ENCODE assay signal across 2 cellular contexts in the genomic region with DNA sequence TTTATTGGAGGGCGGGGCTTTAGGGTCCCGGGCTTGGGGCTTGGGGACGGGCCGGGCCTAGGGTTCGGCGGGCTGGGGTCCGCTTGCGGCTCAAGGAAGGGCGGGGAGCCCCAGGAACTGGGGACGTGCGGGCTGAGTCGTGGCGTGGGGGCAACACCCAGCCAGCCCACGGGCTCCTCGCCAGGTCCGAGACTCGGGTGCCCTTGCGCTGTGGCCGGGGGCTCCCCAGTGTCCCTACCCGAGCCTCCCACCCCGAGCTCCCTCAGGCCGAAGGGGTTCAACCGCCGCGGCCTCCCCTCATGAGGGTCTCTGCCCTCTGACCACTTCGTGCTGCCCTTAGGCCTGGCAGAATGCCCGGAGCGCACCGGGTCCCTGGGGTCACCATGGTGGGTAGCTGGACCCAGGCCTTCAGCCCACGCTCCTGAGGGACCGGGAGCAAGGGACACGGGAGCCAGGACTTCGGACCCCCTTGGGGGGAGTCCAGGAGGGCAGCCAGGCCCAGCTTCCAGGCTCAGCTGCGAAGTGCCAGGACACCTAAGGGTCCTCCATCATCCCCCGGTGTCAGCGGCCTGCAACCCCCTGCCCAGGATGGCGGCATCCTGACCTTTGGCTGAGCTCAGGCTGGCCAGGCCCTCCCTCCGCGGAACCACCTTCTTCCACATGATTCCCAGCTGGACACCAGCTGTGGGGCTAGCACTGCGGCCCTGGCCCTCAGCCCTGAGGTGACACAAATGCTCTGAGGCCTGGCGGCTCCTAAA.
TF ChIP-seq lines count a peak whose summit lies in the region.

No MANE protein-coding gene starts in this region.

TF ChIP-seq in HepG2, 621 proteins besides CTCF, POLR2A, EP300 and RAD21 (continues in another document):
- TF ChIP-seq ZNF746 (CRISPR knock-in tag; IDR thresholded peaks at IDR 0.05) (no peak), ZNF670 (CRISPR knock-in tag; IDR thresholded peaks at IDR 0.05; ENCODE audit: borderline replicate concordance) (0 out of 2 replicates have a peak, but pooled peaks have one; percentile 44), SP2 (CRISPR knock-in tag; IDR thresholded peaks at IDR 0.05) (no peak), MED8 (CRISPR knock-in tag; IDR thresholded peaks at IDR 0.05; ENCODE audit: insufficient replicate concordance) (no peak), TBP (CRISPR knock-in tag; IDR thresholded peaks at IDR 0.05) (no peak), FOSL1 (CRISPR knock-in tag; IDR thresholded peaks at IDR 0.05; ENCODE audit: borderline replicate concordance) (no peak), ZC3H4 (CRISPR knock-in tag; IDR thresholded peaks at IDR 0.05; ENCODE audit: borderline replicate concordance) (no peak), HDAC1 (CRISPR knock-in tag; IDR thresholded peaks at IDR 0.05) (peak; percentile 82), ZNF792 (CRISPR knock-in tag; IDR thresholded peaks at IDR 0.05) (no peak), SRF (IDR thresholded peaks at IDR 0.05; ENCODE audit: low read depth, low read length) (no peak), ZNF329 (CRISPR knock-in tag; IDR thresholded peaks at IDR 0.05; ENCODE audit: low read depth) (no peak), ARHGAP35 (CRISPR knock-in tag; IDR thresholded peaks at IDR 0.05; ENCODE audit: borderline replicate concordance) (0 out of 2 replicates have a peak, but pooled peaks have one; percentile 42), ZNF207 (IDR thresholded peaks at IDR 0.05; ENCODE audit: borderline replicate concordance) (no peak), ZNF234 (CRISPR knock-in tag; conservative IDR thresholded peaks at IDR 0.05) (no peak), MIER2 (CRISPR knock-in tag; IDR thresholded peaks at IDR 0.05) (no peak), SMAD9 (CRISPR knock-in tag; IDR thresholded peaks at IDR 0.05) (no peak), YEATS4 (CRISPR knock-in tag; IDR thresholded peaks at IDR 0.05; ENCODE audit: borderline replicate concordance) (peak; percentile 63; the same call in 1 of the 2 replicates), ZNF136 (CRISPR knock-in tag; IDR thresholded peaks at IDR 0.05; ENCODE audit: low read depth) (no peak), HES4 (CRISPR knock-in tag; IDR thresholded peaks at IDR 0.05; ENCODE audit: borderline replicate concordance) (no peak), ZSCAN21 (CRISPR knock-in tag; IDR thresholded peaks at IDR 0.05; ENCODE audit: borderline replicate concordance) (0 out of 2 replicates have a peak, but pooled peaks have one; percentile 73)
- TF ChIP-seq, protein P1, sequence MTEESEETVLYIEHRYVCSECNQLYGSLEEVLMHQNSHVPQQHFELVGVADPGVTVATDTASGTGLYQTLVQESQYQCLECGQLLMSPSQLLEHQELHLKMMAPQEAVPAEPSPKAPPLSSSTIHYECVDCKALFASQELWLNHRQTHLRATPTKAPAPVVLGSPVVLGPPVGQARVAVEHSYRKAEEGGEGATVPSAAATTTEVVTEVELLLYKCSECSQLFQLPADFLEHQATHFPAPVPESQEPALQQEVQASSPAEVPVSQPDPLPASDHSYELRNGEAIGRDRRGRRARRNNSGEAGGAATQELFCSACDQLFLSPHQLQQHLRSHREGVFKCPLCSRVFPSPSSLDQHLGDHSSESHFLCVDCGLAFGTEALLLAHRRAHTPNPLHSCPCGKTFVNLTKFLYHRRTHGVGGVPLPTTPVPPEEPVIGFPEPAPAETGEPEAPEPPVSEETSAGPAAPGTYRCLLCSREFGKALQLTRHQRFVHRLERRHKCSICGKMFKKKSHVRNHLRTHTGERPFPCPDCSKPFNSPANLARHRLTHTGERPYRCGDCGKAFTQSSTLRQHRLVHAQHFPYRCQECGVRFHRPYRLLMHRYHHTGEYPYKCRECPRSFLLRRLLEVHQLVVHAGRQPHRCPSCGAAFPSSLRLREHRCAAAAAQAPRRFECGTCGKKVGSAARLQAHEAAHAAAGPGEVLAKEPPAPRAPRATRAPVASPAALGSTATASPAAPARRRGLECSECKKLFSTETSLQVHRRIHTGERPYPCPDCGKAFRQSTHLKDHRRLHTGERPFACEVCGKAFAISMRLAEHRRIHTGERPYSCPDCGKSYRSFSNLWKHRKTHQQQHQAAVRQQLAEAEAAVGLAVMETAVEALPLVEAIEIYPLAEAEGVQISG (CRISPR knock-in tag; IDR thresholded peaks at IDR 0.05), result no peak
- TF ChIP-seq, protein P2, sequence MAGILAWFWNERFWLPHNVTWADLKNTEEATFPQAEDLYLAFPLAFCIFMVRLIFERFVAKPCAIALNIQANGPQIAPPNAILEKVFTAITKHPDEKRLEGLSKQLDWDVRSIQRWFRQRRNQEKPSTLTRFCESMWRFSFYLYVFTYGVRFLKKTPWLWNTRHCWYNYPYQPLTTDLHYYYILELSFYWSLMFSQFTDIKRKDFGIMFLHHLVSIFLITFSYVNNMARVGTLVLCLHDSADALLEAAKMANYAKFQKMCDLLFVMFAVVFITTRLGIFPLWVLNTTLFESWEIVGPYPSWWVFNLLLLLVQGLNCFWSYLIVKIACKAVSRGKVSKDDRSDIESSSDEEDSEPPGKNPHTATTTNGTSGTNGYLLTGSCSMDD (CRISPR knock-in tag; IDR thresholded peaks at IDR 0.05), result no peak
- TF ChIP-seq, protein P3, sequence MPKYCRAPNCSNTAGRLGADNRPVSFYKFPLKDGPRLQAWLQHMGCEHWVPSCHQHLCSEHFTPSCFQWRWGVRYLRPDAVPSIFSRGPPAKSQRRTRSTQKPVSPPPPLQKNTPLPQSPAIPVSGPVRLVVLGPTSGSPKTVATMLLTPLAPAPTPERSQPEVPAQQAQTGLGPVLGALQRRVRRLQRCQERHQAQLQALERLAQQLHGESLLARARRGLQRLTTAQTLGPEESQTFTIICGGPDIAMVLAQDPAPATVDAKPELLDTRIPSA (CRISPR knock-in tag; IDR thresholded peaks at IDR 0.05; ENCODE audit: borderline replicate concordance), result no peak
- TF ChIP-seq, protein P4, sequence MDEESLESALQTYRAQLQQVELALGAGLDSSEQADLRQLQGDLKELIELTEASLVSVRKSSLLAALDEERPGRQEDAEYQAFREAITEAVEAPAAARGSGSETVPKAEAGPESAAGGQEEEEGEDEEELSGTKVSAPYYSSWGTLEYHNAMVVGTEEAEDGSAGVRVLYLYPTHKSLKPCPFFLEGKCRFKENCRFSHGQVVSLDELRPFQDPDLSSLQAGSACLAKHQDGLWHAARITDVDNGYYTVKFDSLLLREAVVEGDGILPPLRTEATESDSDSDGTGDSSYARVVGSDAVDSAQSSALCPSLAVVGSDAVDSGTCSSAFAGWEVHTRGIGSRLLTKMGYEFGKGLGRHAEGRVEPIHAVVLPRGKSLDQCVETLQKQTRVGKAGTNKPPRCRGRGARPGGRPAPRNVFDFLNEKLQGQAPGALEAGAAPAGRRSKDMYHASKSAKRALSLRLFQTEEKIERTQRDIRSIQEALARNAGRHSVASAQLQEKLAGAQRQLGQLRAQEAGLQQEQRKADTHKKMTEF (CRISPR knock-in tag; IDR thresholded peaks at IDR 0.05), result peak; percentile 29; the same call in 1 of the 2 replicates

TF ChIP-seq in WTC11, 78 proteins besides CTCF, POLR2A, EP300 and RAD21:
- TF ChIP-seq JAZF1 (CRISPR knock-in tag; IDR thresholded peaks at IDR 0.05) (no peak), GRHL2 (CRISPR knock-in tag; IDR thresholded peaks at IDR 0.05; ENCODE audit: insufficient replicate concordance, severe bottlenecking) (no peak), NR3C1 (CRISPR knock-in tag; conservative IDR thresholded peaks at IDR 0.05; ENCODE audit: low read depth) (no peak)
- TF ChIP-seq, protein P5, sequence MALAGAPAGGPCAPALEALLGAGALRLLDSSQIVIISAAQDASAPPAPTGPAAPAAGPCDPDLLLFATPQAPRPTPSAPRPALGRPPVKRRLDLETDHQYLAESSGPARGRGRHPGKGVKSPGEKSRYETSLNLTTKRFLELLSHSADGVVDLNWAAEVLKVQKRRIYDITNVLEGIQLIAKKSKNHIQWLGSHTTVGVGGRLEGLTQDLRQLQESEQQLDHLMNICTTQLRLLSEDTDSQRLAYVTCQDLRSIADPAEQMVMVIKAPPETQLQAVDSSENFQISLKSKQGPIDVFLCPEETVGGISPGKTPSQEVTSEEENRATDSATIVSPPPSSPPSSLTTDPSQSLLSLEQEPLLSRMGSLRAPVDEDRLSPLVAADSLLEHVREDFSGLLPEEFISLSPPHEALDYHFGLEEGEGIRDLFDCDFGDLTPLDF (CRISPR knock-in tag; IDR thresholded peaks at IDR 0.05), result no peak
- TF ChIP-seq, protein P6, sequence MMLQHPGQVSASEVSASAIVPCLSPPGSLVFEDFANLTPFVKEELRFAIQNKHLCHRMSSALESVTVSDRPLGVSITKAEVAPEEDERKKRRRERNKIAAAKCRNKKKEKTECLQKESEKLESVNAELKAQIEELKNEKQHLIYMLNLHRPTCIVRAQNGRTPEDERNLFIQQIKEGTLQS (CRISPR knock-in tag; conservative IDR thresholded peaks at IDR 0.05), result no peak
